In genomic region chr10:22316286-22317120, GRCh38 we compare ENCODE assay signal across 8 cellular contexts. TPM values are rescaled to one million over a fixed set of nuclear protein-coding genes. Genes with fewer than 3 reads are reported as not detected.
DNase-seq lines count a peak whose midpoint lies in the region; ATAC-seq and TF ChIP-seq lines count a peak whose summit lies in the region.

COMMD3 (plus strand) TSS chr10:22316388; CDS start chr10:22316418, 30 bp downstream.

- H3K27me3 ChIP-seq in IMR-90 (ENCODE audit: control insufficient read depth, insufficient read depth, low read length) (peaks cover 2% of the 10 kb centered on the region; the same call in 1 of the 2 replicates), neural cell (ENCODE audit: insufficient read depth, low read depth, low read length) (peaks cover 45% of the 10 kb centered on the region), testis (no peaks in the 10 kb centered on the region)

- peak within 1 kb of the TSS; percentile 81 for H2BK120ac ChIP-seq in IMR-90 (ENCODE audit: low read depth, low read length)

- H3K9me3 ChIP-seq in IMR-90 (ENCODE audit: control insufficient read depth, insufficient read depth, low read length) (no peaks in the 10 kb centered on the region), neural cell (ENCODE audit: low read length) (no peaks in the 10 kb centered on the region), testis (no peaks in the 10 kb centered on the region)

- H3K4me2 ChIP-seq in IMR-90 (ENCODE audit: low read depth, low read length) (peak within 1 kb of the TSS; percentile 96), neural cell (ENCODE audit: low read length) (peak within 1 kb of the TSS; percentile 77)

- H3K4me3 ChIP-seq in IMR-90 (ENCODE audit: insufficient read depth, low read depth, low read length) (peak within 1 kb of the TSS; percentile 76), foreskin fibroblast (ENCODE audit: low read depth in 1 of 2, low read length in 2 of 2) (peak within 1 kb of the TSS; percentile 70 to 75), neural cell (ENCODE audit: low read length) (peak within 1 kb of the TSS; percentile 83), testis (peak within 1 kb of the TSS; percentile 85 to 92)

- H3K23ac ChIP-seq in IMR-90 (ENCODE audit: low read depth, low read length) = peak within 1 kb of the TSS; percentile 44

- peak within 1 kb of the TSS; percentile 87 for H3K56ac ChIP-seq in IMR-90 (ENCODE audit: extremely low read depth, insufficient read depth, low read length)

- H3K27ac ChIP-seq in IMR-90 (ENCODE audit: insufficient read depth, low read length) = peak within 1 kb of the TSS; percentile 93
- H3K27ac ChIP-seq in neural cell (ENCODE audit: low read length) = peak within 1 kb of the TSS; percentile 90
- H3K27ac ChIP-seq in testis = peak within 1 kb of the TSS; percentile 95 to 97

- H3K9ac ChIP-seq in IMR-90 (ENCODE audit: low read depth, low read length) (peak within 1 kb of the TSS; percentile 84), neural cell (ENCODE audit: low read length) (peak within 1 kb of the TSS; percentile 91)

- peaks cover 5 to 12% of the 10 kb centered on the region in 2 experiments for H3K79me1 ChIP-seq in IMR-90 (ENCODE audit: low read depth in 1 of 2, low read length in 2 of 2)

- TF ChIP-seq POLR2A in IMR-90 (IDR thresholded peaks at IDR 0.05; ENCODE audit: low read depth, low read length) = no peak
- TF ChIP-seq POLR2A in Raji (IDR thresholded peaks at IDR 0.05; ENCODE audit: insufficient read depth, low read depth, low read length) = peak; percentile 88
- no peak for TF ChIP-seq POLR2A in testis (IDR thresholded peaks at IDR 0.05)

- intact Hi-C loops in IMR-90 (cut with micrococcal nuclease) (loop anchor here (1.0 to 5.0 kb wide), 4 partner anchors 87 to 819 kb away; partner anchors contain the start of genes DNAJC1 and PIP4K2A), testis (cut with DNase I; ENCODE audit: low total_unique reads) (no loop called here)

- peak within 1 kb of the TSS; percentile 14 to 94 for H4K8ac ChIP-seq in IMR-90 (ENCODE audit: low read depth in 2 of 2, low read length in 2 of 2)

- H3F3A ChIP-seq in neural cell (ENCODE audit: insufficient read depth, low read length, poor library complexity, severe bottlenecking) = peaks cover 9% of the 10 kb centered on the region

- peak within 1 kb of the TSS; percentile 94 for H4K91ac ChIP-seq in IMR-90 (ENCODE audit: insufficient read depth, low read depth, low read length)

- dilution Hi-C loops in IMR-90 (cut with HindIII; ENCODE audit: low sequenced_read_pairs, unreplicated experiment) = no loop called here

- TF ChIP-seq RAD21 in IMR-90 (IDR thresholded peaks at IDR 0.05; ENCODE audit: low read length) (no peak), neural cell (conservative IDR thresholded peaks at IDR 0.05) (peak; percentile 34)

- CTCF ChIA-PET in IMR-90 (lab: Yijun Ruan, JAX) = interaction anchor here (0.5 to 1.1 kb wide), 6 partner anchors 199 to 820 kb away, joined by 3 to 4 read pairs (median 3); no protein-coding TSS in a partner anchor

- H3K4me1 ChIP-seq in IMR-90 (ENCODE audit: control insufficient read depth, insufficient read depth, low read length) (no peaks in the 10 kb centered on the region), testis (peaks cover 12% of the 10 kb centered on the region)

- BruUV-seq in IMR-90 (replicated peaks; lab: Mats Ljungman, UMichigan) = no TSS peak

- H3K4ac ChIP-seq in IMR-90 (ENCODE audit: low read depth, low read length) = peak within 1 kb of the TSS; percentile 87

- peak within 1 kb of the TSS; percentile 84 for H4K5ac ChIP-seq in IMR-90 (ENCODE audit: low read depth, low read length)

- peak within 1 kb of the TSS; percentile 87 for H3K14ac ChIP-seq in IMR-90 (replicated peaks; ENCODE audit: low read depth, low read length)

- in situ Hi-C loops in IMR-90 (cut with MboI; ENCODE audit: low sequenced_read_pairs) = loop anchor here (10.0 to 25.0 kb wide), 3 partner anchors 312 to 804 kb away; partner anchors contain the start of gene DNAJC1

- H3K9me2 ChIP-seq in neural cell (ENCODE audit: insufficient read depth, low read length) = no peaks in the 10 kb centered on the region

- POLR2A ChIA-PET in IMR-90 (lab: Charles Lee; ENCODE audit: unreplicated experiment) = interaction anchor here (0.6 kb wide), 1 partner anchor 920 kb away, joined by 3 read pairs; no protein-coding TSS in a partner anchor

- H2AK5ac ChIP-seq in IMR-90 (ENCODE audit: low read depth, low read length) = peak within 1 kb of the TSS; percentile 35; the same call in 1 of the 2 replicates

- peaks cover 29% of the 10 kb centered on the region for H3K79me2 ChIP-seq in neural cell (replicated peaks; ENCODE audit: insufficient read depth, low read length)

- peak; percentile 61 for ATAC-seq in GM21528 (IDR thresholded peaks at IDR 0.05; ENCODE audit: low FRiP score, unreplicated experiment)
- ATAC-seq in IMR-90 (ENCODE audit: low read depth) = peak; percentile 74

- H4K20me1 ChIP-seq in IMR-90 (ENCODE audit: insufficient read depth, low read length) (no peaks in the 10 kb centered on the region), neural cell (ENCODE audit: insufficient read depth) (no peaks in the 10 kb centered on the region)

- no peak for TF ChIP-seq CTCF in IMR-90 (conservative IDR thresholded peaks at IDR 0.05; ENCODE audit: low read depth, low read length)
- no peak for TF ChIP-seq CTCF in foreskin fibroblast (IDR thresholded peaks at IDR 0.05; ENCODE audit: low read depth, low read length)
- TF ChIP-seq CTCF in neural cell (IDR thresholded peaks at IDR 0.05; ENCODE audit: poor library complexity, severe bottlenecking) = no peak
- no peak for TF ChIP-seq CTCF in testis (IDR thresholded peaks at IDR 0.05)

- H3K36me3 ChIP-seq in IMR-90 (ENCODE audit: control insufficient read depth, insufficient read depth, low read length) (no peaks in the 10 kb centered on the region), neural cell (ENCODE audit: insufficient read depth, low read length) (no peaks in the 10 kb centered on the region), testis (ENCODE audit: low read depth, missing control alignments) (no peaks in the 10 kb centered on the region)

- DNase-seq in Daoy (ENCODE audit: low read depth) = peak; percentile 90
- DNase-seq in IMR-90 = peak; percentile 86
- peak; percentile 65 for DNase-seq in activated gamma-delta T cell treated with Interleukin-2 at 50 U/mL for 16 hours
- DNase-seq in foreskin fibroblast = peak; percentile 85 to 95
- peak; percentile 95 for DNase-seq in testis

- peak within 1 kb of the TSS; percentile 63 for H2AK9ac ChIP-seq in IMR-90 (replicated peaks; ENCODE audit: low read depth, low read length, poor library complexity)

- H3K18ac ChIP-seq in IMR-90 (ENCODE audit: low read depth, low read length) = peak within 1 kb of the TSS; percentile 78

- 0 out of 3 replicates have a peak within 1 kb of the TSS, but pooled peaks have one; percentile 61 for H2BK15ac ChIP-seq in IMR-90 (ENCODE audit: low read depth, low read length)

- WGBS in IMR-90 (ENCODE audit: extremely low coverage in 2 of 2, insufficient read length in 1 of 2), 2 experiments = 2% methylated on average over 14 of the region's 64 CpGs; no CpG with 5 or more reads in 1 of the 2 experiments
- WGBS in testis, 2 donors = 0 to 1% methylated on average over 15 to 37 of the region's 64 CpGs

- no peaks in the 10 kb centered on the region; the same call in 1 of the 2 replicates for H3K9me1 ChIP-seq in IMR-90 (ENCODE audit: insufficient read depth, low read length)

- H2BK5ac ChIP-seq in IMR-90 (ENCODE audit: low read depth, low read length, poor library complexity, severe bottlenecking) = peak within 1 kb of the TSS; percentile 77

- peak; percentile 36 for TF ChIP-seq EP300 in neural cell (conservative IDR thresholded peaks at IDR 0.05; ENCODE audit: poor library complexity, severe bottlenecking)

- H2BK20ac ChIP-seq in IMR-90 (ENCODE audit: low read depth, low read length) = no peak within 1 kb of the TSS

- H2AFZ ChIP-seq in IMR-90 (replicated peaks; ENCODE audit: low read length, poor library complexity) (peak within 1 kb of the TSS; percentile 99), neural cell (ENCODE audit: low read depth, low read length) (peak within 1 kb of the TSS; percentile 73)

TF ChIP-seq in IMR-90, 13 proteins besides CTCF, POLR2A, EP300 and RAD21 (continues in another document):
- TF ChIP-seq USF2 (IDR thresholded peaks at IDR 0.05; ENCODE audit: low read depth, low read length) = peak; percentile 96
- TF ChIP-seq RCOR1 (IDR thresholded peaks at IDR 0.05; ENCODE audit: insufficient replicate concordance, low read length) = no peak
- no peak for TF ChIP-seq RFX5 (IDR thresholded peaks at IDR 0.05; ENCODE audit: low read depth, low read length)
- TF ChIP-seq MAZ (IDR thresholded peaks at IDR 0.05; ENCODE audit: borderline replicate concordance, low read depth, low read length) = 0 out of 2 replicates have a peak, but pooled peaks have one; percentile 8

TF ChIP-seq in neural cell, 6 proteins besides CTCF, POLR2A, EP300 and RAD21 (continues in another document):
- TF ChIP-seq MXI1 (conservative IDR thresholded peaks at IDR 0.05; ENCODE audit: poor library complexity, severe bottlenecking) = peak; percentile 70
- peak; percentile 97 for TF ChIP-seq POLR2AphosphoS5 (IDR thresholded peaks at IDR 0.05)
- peak; percentile 95 for TF ChIP-seq TAF1 (IDR thresholded peaks at IDR 0.05; ENCODE audit: low read depth)
- no peak for TF ChIP-seq SMC3 (conservative IDR thresholded peaks at IDR 0.05; ENCODE audit: poor library complexity)

RNA-seq across cellular contexts. Expression of gene COMMD3, which starts in this region (rescaled TPM):
- 33.4 and 47.7 TPM in 2 replicates for total RNA-seq in Daoy (2014; rRNA removed; shearing (Covaris generic))
- total RNA-seq in IMR-90 (2012; rRNA removed) (33.1 and 44.8 TPM in 2 replicates), testis (10 to 100 TPM; 40.6 to 42.5 TPM)
- polyA plus RNA-seq in IMR-90 (2012; rRNA removed) (25.4 and 30.8 TPM in 2 replicates), neural cell (234 and 272 TPM in 2 replicates), testis (ENCODE audit: insufficient read depth, low read depth, low replicate concordance) (70.2 TPM)
- 29.0 and 38.5 TPM in 2 replicates for polyA plus RNA-seq in IMR-90 (2012; cell fraction: cytosol; rRNA removed)
- 13.4 and 38.7 TPM in 2 replicates for polyA plus RNA-seq in IMR-90 (2012; cell fraction: nucleus; rRNA removed; ENCODE audit: low replicate concordance)
- polyA minus RNA-seq in neural cell = 49.2 and 53.7 TPM in 2 replicates

Comparison
In these comparisons a context has a peak if more than half of its experiments do, and no peak if none do; other contexts are left out.
1. Peak in every context shown above with its lines: DNase-seq, ATAC-seq, H3K4me3 ChIP-seq and H3K27ac ChIP-seq.